ENCODE assay signal across 1 cellular context in the genomic region with DNA sequence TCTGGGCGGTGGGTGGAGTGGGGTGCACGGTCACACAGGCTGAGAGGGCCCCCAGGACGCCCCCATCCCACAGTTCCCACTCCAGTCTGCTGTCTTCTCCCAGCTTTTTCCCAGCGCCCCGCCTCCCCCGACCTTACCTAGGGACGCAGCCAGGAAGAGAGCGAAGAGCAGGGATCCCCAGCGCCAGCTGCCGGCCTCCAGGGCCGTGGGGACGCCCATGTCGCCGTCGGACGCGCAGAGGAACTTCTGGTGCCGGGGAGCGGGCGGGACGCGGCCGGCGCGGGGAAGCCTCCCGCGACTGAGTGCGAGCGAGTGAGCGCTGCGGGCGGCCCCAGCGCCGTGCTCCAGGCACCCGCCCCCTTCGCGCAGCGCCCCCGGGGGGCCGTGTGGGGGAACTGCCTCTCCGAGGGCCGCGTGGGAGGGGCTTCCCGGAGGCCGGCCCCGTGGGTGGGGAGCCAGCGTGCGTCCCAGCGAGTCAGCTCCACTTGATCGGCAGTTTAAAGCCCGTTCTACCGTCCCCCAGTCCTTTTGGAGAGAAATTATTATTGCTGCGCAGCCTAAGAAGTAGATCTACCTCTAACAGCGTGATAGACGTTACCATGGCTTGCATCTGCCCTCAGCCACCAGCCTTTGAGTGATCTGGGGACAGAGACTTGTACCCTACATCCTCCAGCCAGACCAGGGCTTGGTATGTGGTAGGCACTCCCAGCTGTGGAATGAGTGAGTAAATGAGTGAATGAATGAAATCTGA.
TF ChIP-seq lines count a peak whose summit lies in the region.

A gene (minus strand): TSS at position 300 of the 751 bp plus-strand sequence. CDS start 81 bp downstream, at position 219.

TF ChIP-seq in HEK293, 187 proteins besides CTCF, POLR2A, EP300 and RAD21 (continued from another document):
- TF ChIP-seq, protein P1, sequence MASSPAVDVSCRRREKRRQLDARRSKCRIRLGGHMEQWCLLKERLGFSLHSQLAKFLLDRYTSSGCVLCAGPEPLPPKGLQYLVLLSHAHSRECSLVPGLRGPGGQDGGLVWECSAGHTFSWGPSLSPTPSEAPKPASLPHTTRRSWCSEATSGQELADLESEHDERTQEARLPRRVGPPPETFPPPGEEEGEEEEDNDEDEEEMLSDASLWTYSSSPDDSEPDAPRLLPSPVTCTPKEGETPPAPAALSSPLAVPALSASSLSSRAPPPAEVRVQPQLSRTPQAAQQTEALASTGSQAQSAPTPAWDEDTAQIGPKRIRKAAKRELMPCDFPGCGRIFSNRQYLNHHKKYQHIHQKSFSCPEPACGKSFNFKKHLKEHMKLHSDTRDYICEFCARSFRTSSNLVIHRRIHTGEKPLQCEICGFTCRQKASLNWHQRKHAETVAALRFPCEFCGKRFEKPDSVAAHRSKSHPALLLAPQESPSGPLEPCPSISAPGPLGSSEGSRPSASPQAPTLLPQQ (tag by site-specific recombination; IDR thresholded peaks at IDR 0.05) = peak; percentile 56; the same call in 1 of the 2 replicates
- TF ChIP-seq ZNF596 (tag by site-specific recombination; IDR thresholded peaks at IDR 0.05) (peak; percentile 78), GLIS1 (tag by site-specific recombination; IDR thresholded peaks at IDR 0.05) (peak; percentile 73), ZNF184 (tag by site-specific recombination; IDR thresholded peaks at IDR 0.05) (0 out of 2 replicates have a peak, but pooled peaks have one; percentile 47), ZFHX2 (tag by site-specific recombination; conservative IDR thresholded peaks at IDR 0.05) (peak; percentile 95), KLF8 (tag by site-specific recombination; IDR thresholded peaks at IDR 0.05) (no peak), ZNF10 (tag by site-specific recombination; IDR thresholded peaks at IDR 0.05) (peak; percentile 35; the same call in 1 of the 2 replicates), ZNF510 (tag by site-specific recombination; IDR thresholded peaks at IDR 0.05; ENCODE audit: insufficient replicate concordance) (no peak), ZNF600 (tag by site-specific recombination; IDR thresholded peaks at IDR 0.05) (peak; percentile 45; the same call in 1 of the 2 replicates), ZNF24 (tag by site-specific recombination; IDR thresholded peaks at IDR 0.05) (peak; percentile 71; the same call in 1 of the 2 replicates), ZSCAN30 (tag by site-specific recombination; IDR thresholded peaks at IDR 0.05) (peak; percentile 90), KLF1 (tag by site-specific recombination; IDR thresholded peaks at IDR 0.05) (peak; percentile 74), ZNF660 (tag by site-specific recombination; IDR thresholded peaks at IDR 0.05) (peak; percentile 92), ZNF214 (tag by site-specific recombination; IDR thresholded peaks at IDR 0.05; ENCODE audit: borderline replicate concordance) (no peak), GLIS2 (tag by site-specific recombination; IDR thresholded peaks at IDR 0.05) (peak; percentile 85), IKZF3 (tag by site-specific recombination; IDR thresholded peaks at IDR 0.05) (peak; percentile 51), ZNF350 (tag by site-specific recombination; IDR thresholded peaks at IDR 0.05) (no peak), KLF10 (tag by site-specific recombination; IDR thresholded peaks at IDR 0.05) (peak; percentile 79)
- TF ChIP-seq, protein P2, sequence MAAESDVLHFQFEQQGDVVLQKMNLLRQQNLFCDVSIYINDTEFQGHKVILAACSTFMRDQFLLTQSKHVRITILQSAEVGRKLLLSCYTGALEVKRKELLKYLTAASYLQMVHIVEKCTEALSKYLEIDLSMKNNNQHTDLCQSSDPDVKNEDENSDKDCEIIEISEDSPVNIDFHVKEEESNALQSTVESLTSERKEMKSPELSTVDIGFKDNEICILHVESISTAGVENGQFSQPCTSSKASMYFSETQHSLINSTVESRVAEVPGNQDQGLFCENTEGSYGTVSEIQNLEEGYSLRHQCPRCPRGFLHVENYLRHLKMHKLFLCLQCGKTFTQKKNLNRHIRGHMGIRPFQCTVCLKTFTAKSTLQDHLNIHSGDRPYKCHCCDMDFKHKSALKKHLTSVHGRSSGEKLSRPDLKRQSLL (tag by site-specific recombination; IDR thresholded peaks at IDR 0.05) = peak; percentile 77; the same call in 1 of the 2 replicates
- TF ChIP-seq, protein P3, sequence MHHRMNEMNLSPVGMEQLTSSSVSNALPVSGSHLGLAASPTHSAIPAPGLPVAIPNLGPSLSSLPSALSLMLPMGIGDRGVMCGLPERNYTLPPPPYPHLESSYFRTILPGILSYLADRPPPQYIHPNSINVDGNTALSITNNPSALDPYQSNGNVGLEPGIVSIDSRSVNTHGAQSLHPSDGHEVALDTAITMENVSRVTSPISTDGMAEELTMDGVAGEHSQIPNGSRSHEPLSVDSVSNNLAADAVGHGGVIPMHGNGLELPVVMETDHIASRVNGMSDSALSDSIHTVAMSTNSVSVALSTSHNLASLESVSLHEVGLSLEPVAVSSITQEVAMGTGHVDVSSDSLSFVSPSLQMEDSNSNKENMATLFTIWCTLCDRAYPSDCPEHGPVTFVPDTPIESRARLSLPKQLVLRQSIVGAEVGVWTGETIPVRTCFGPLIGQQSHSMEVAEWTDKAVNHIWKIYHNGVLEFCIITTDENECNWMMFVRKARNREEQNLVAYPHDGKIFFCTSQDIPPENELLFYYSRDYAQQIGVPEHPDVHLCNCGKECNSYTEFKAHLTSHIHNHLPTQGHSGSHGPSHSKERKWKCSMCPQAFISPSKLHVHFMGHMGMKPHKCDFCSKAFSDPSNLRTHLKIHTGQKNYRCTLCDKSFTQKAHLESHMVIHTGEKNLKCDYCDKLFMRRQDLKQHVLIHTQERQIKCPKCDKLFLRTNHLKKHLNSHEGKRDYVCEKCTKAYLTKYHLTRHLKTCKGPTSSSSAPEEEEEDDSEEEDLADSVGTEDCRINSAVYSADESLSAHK (tag by site-specific recombination; IDR thresholded peaks at IDR 0.05) = no peak
- TF ChIP-seq, protein P4, sequence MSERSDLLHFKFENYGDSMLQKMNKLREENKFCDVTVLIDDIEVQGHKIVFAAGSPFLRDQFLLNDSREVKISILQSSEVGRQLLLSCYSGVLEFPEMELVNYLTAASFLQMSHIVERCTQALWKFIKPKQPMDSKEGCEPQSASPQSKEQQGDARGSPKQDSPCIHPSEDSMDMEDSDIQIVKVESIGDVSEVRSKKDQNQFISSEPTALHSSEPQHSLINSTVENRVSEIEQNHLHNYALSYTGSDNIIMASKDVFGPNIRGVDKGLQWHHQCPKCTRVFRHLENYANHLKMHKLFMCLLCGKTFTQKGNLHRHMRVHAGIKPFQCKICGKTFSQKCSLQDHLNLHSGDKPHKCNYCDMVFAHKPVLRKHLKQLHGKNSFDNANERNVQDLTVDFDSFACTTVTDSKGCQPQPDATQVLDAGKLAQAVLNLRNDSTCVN (tag by site-specific recombination; optimal IDR thresholded peaks at IDR 0.05) = peak; percentile 51
TF ChIP-seq in HEK293: peak in this region for 27.
